In the genomic region with DNA sequence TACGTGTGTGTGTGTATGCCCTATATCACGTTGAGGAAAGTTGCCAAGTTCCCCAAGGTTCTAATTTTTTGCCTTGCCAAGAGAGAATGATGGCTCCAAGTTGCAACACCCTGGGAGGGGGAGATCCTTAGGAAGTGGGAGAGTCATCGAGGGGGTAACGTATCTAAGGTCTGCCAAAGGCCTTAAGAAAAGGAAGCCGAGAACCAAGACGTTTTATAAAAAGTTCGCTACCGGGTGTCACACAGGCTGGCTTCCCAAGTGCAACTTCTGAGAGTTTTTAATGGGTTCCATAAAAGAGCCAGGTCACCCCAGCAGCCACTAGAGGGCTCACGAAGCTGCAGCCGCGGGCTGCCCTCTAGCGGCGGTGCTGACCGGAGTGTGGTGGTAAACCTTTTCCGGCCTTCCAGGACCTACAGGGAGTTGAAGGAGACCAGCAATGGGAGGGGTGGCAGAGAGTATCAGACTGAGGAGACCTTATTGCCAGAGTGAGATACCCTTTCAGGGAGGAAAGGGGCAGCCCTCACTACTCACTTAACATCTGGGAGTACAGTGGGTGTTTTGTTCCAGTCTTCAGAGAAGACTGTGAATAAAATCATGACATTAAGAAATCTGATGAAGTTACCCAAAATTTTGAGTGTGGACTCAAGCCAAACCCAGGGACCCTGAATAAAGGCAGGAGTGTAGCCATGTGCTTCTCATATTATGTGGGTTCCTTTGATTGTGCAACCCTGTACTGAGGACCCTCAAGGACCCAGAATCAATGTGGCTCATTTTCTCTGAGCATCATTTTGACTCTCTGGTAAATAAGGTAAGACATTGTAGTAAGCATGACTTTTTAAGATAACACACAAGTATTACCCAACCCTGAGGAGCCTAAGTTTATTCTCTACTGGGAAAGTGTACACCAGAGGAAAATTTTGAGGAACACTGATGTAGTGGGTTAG, we compare ENCODE assay signal across 8 cellular contexts. TPM values are rescaled to one million over a fixed set of nuclear protein-coding genes. Genes with fewer than 3 reads are reported as not detected.
A peak's percentile ranks its signal among the peaks of the same experiment; 100 is the strongest.
DNase-seq lines count a peak whose midpoint lies in the region; ATAC-seq and TF ChIP-seq lines count a peak whose summit lies in the region.

No MANE protein-coding gene starts in this region.

- peak overlapping the region; percentile 40 for H3K27ac Mint-ChIP-seq in type B pancreatic cell

- no peaks in the 10 kb centered on the region for H3K27me3 Mint-ChIP-seq in type B pancreatic cell

- DNase-seq in GM12865 (ENCODE audit: low read depth) (peak; percentile 96), NCI-H1048 (lab: John Stamatoyannopoulos, UW) (peak; percentile 59), SK-N-MC (ENCODE audit: low read depth, low spot score) (peak; percentile 70), Right ventricle myocardium superior (peak; percentile 93), pons (ENCODE audit: low spot score) (peak; percentile 90), type B pancreatic cell (ENCODE audit: extremely low spot score, unreplicated experiment) (peak; percentile 87)
- peak; percentile 89 for DNase-seq in activated naive CD4-positive, alpha-beta T cell treated with anti-CD3 and anti-CD28 coated beads, Interleukin-2, amount 50 U/mL, for 16 hours

- H3K4me3 Mint-ChIP-seq in type B pancreatic cell = peak overlapping the region; percentile 95

- peak overlapping the region; percentile 73 for H3K4me3 ChIP-seq in GM12865 (ENCODE audit: low read depth, low read length)
- peak overlapping the region; percentile 77 for H3K4me3 ChIP-seq in SK-N-MC

- H3K9ac ChIP-seq in SK-N-MC (ENCODE audit: insufficient read length) = peak overlapping the region; percentile 57

- H3K9me3 Mint-ChIP-seq in type B pancreatic cell = no peaks in the 10 kb centered on the region

- no peaks in the 10 kb centered on the region for H3K9me3 ChIP-seq in SK-N-MC (ENCODE audit: low read depth, low read length)

- ATAC-seq in HG02610 (IDR thresholded peaks at IDR 0.05; ENCODE audit: unreplicated experiment) = peak; percentile 69
- peak; percentile 87 for ATAC-seq in Right ventricle myocardium superior (ENCODE audit: poor library complexity)

- H3K36me3 ChIP-seq in SK-N-MC (ENCODE audit: insufficient read depth, low read length) = no peaks in the 10 kb centered on the region

- H3K36me3 Mint-ChIP-seq in type B pancreatic cell = peaks cover 3% of the 10 kb centered on the region

- peak overlapping the region; percentile 53 for H3K27ac ChIP-seq in SK-N-MC

- H3K4me1 Mint-ChIP-seq in type B pancreatic cell (ENCODE audit: unreplicated experiment) = peaks cover 22% of the 10 kb centered on the region

- TF ChIP-seq CTCF in GM12865 (IDR thresholded peaks at IDR 0.05; ENCODE audit: insufficient read depth, low read depth, low read length, missing control alignments) = peak; percentile 100
- TF ChIP-seq CTCF in type B pancreatic cell (conservative IDR thresholded peaks at IDR 0.05) = peak; percentile 100

- intact Hi-C loops in Right ventricle myocardium superior (cut with DNase I) = no loop called here

RNA-seq across cellular contexts. Expression of gene RFX7, which starts 2.5 kb away (rescaled TPM):
- 7.2 TPM for total RNA-seq in Right ventricle myocardium superior
- 29.3 and 39.2 TPM in 2 replicates for total RNA-seq in type B pancreatic cell (ENCODE audit: low replicate concordance)

Comparison
In these comparisons a context has a peak if more than half of its experiments do, and no peak if none do; other contexts are left out.
1. Peak in every context shown above with its lines: DNase-seq, ATAC-seq, H3K4me3 ChIP-seq and H3K27ac ChIP-seq.